24 cellular contexts compared by ENCODE assay signal in genomic region chr1:184542291-184542690, GRCh38.
A peak's percentile ranks its signal among the peaks of the same experiment; 100 is the strongest.
DNase-seq lines count a peak whose midpoint lies in the region; ATAC-seq and TF ChIP-seq lines count a peak whose summit lies in the region.
"Had no signal": no experiment of that assay in that cellular context is flagged by ENCODE, and none has a peak within 500 bp of the region (broad histone marks: within the 10 kb centered on the region; RNA-seq: fewer than 3 reads in every experiment).

No MANE protein-coding gene starts in this region.

- DNase-seq in MCF 10A (ENCODE audit: unreplicated experiment) (no peak), mesendoderm (no peak), NOMO-1 treated with dmso at 0.1 percent for 144 hours (lab: John Stamatoyannopoulos, UW; ENCODE audit: unreplicated experiment) (no peak), GM13977 (ENCODE audit: low spot score) (no peak), NCI-H1105 (lab: John Stamatoyannopoulos, UW) (no peak)
- DNase-seq: 8988T, Calu3, DMS153, DND-41, HCEC 1CT, MG63, NCI-H1417 treated with DMSO at 0.1 percent for 48 hours, NCI-H1694 treated with DMSO at 0.1 percent for 48 hours, NCI-H2081 treated with DMSO at 0.1 percent for 48 hours, NCI-H2171, NCI-H226, NCI-H510A, NCI-H69, Peyer's patch, SHP77 treated with DMSO at 0.1 percent for 48 hours had no signal

- no peak overlapping the region for H2BK5ac ChIP-seq in mesendoderm (ENCODE audit: low read length)

- no peak for TF ChIP-seq CTCF in MCF 10A (IDR thresholded peaks at IDR 0.05; ENCODE audit: unreplicated experiment)
- TF ChIP-seq CTCF in GM13977 (IDR thresholded peaks at IDR 0.05; ENCODE audit: extremely low read depth, insufficient read depth, missing control alignments) = no peak

- ATAC-seq in HG03108 (IDR thresholded peaks at IDR 0.05; ENCODE audit: unreplicated experiment) = no peak
- ATAC-seq: K562 had no signal

- H3K4me2 ChIP-seq in mesendoderm (ENCODE audit: low read length) = no peak overlapping the region

- peak overlapping the region; percentile 32 for H3K27ac Mint-ChIP-seq in MCF 10A (ENCODE audit: low read depth, unreplicated experiment)

- H3K56ac ChIP-seq in mesendoderm (ENCODE audit: low read length) = no peak overlapping the region

- intact Hi-C loops in MCF 10A (cut with micrococcal nuclease) = no loop called here

- peaks cover 20% of the 10 kb centered on the region for H3K36me3 Mint-ChIP-seq in MCF 10A (ENCODE audit: insufficient read depth, unreplicated experiment)

- H3K27me3 ChIP-seq in esophagus (ENCODE audit: control insufficient read depth in 1 of 2, insufficient read depth in 2 of 2, low read length in 2 of 2) (no peaks in the 10 kb centered on the region), mesendoderm (ENCODE audit: insufficient read depth, low read length, poor library complexity) (no peaks in the 10 kb centered on the region)
- H3K27me3 ChIP-seq: MG63, Peyer's patch had no signal

- H3K18ac ChIP-seq in mesendoderm (ENCODE audit: low read length) = no peak overlapping the region

- H3K23ac ChIP-seq in mesendoderm (ENCODE audit: low read length) = peak overlapping the region; percentile 35

- no peaks in the 10 kb centered on the region for H3K79me1 ChIP-seq in mesendoderm (ENCODE audit: low read length)

- in situ Hi-C loops in GM13977 (cut with MboI; ENCODE audit: low pct_unique_long_range_greater_than_20kb, low sequenced_read_pairs, unreplicated experiment) = no loop called here

- H3K27ac ChIP-seq in esophagus (ENCODE audit: low read depth in 2 of 2, low read length in 1 of 2) (peak overlapping the region; percentile 39 to 60), mesendoderm (ENCODE audit: low read depth, low read length) (no peak overlapping the region), skin epidermis (peak overlapping the region in 12 of 21 experiments; percentile 1 to 71 (median 46))
- H3K27ac ChIP-seq: Peyer's patch had no signal

- peaks cover 0 to 2% of the 10 kb centered on the region in 2 donors for H3K4me1 ChIP-seq in esophagus (ENCODE audit: control insufficient read depth in 2 of 2, insufficient read depth in 2 of 2, low read length in 1 of 2)
- H3K4me1 ChIP-seq in mesendoderm (ENCODE audit: control insufficient read depth, low read depth, low read length) = no peaks in the 10 kb centered on the region
- H3K4me1 ChIP-seq: Peyer's patch had no signal

- H3K79me2 ChIP-seq in mesendoderm (ENCODE audit: control insufficient read depth, insufficient read depth, low read length) = no peaks in the 10 kb centered on the region

- no peaks in the 10 kb centered on the region for H3K9me3 ChIP-seq in esophagus (ENCODE audit: control insufficient read depth in 2 of 2, insufficient read depth in 1 of 2, low read depth in 1 of 2, low read length in 1 of 2)

- no peak overlapping the region for H3K4ac ChIP-seq in mesendoderm (ENCODE audit: low read depth, low read length)

- no peak overlapping the region for H4K8ac ChIP-seq in mesendoderm (ENCODE audit: low read depth, low read length)

- WGBS in esophagus, 2 donors = 65 to 81% methylated on average over 3 of the region's 3 CpGs
- no CpG with 5 or more reads among the region's 3 CpGs for WGBS in mesendoderm (ENCODE audit: extremely low coverage, insufficient coverage, low lambda C conversion rate)

- H4K5ac ChIP-seq in mesendoderm (ENCODE audit: low read length) = no peak overlapping the region

- H3K9ac ChIP-seq in mesendoderm (ENCODE audit: low read length) = no peak overlapping the region

- no peaks in the 10 kb centered on the region for H3K27me3 Mint-ChIP-seq in MCF 10A (ENCODE audit: insufficient read depth, unreplicated experiment)

- H3K9me3 Mint-ChIP-seq in MCF 10A (ENCODE audit: unreplicated experiment) = peaks cover 12% of the 10 kb centered on the region

- no TSS peak for BruUV-seq in MCF 10A (replicated peaks; lab: Mats Ljungman, UMichigan)

- H2BK15ac ChIP-seq in mesendoderm (replicated peaks; ENCODE audit: low read depth) = no peak overlapping the region

- POLR2A ChIA-PET in MCF 10A (lab: Yijun Ruan, JAX) = interaction anchor here (1.0 to 1.6 kb wide), 2 partner anchors 23 to 29 kb away, joined by 3 to 4 read pairs; no protein-coding TSS in a partner anchor

- no peak overlapping the region for H2BK120ac ChIP-seq in mesendoderm (ENCODE audit: low read depth, low read length)

- CTCF ChIA-PET in MCF 10A (lab: Yijun Ruan, JAX) = interaction anchor here (1.1 to 2.1 kb wide), 3 partner anchors 8 to 300 kb away, joined by 3 to 8 read pairs (median 3); no protein-coding TSS in a partner anchor

- peaks cover 26% of the 10 kb centered on the region for H3K4me1 Mint-ChIP-seq in MCF 10A (ENCODE audit: insufficient read depth, unreplicated experiment)

- H3K4me3 ChIP-seq in esophagus (ENCODE audit: low read depth in 1 of 2, low read length in 2 of 2) = no peak overlapping the region
- no peak overlapping the region for H3K4me3 ChIP-seq in mesendoderm (ENCODE audit: low read length)
- no peak overlapping the region for H3K4me3 ChIP-seq in skin epidermis
- H3K4me3 ChIP-seq: K562, MG63, Peyer's patch had no signal

- H3K4me3 Mint-ChIP-seq in MCF 10A (ENCODE audit: unreplicated experiment) = no peak overlapping the region

- H2AK5ac ChIP-seq in mesendoderm (ENCODE audit: low read length) = no peak overlapping the region

- H3K36me3 ChIP-seq in esophagus (ENCODE audit: control insufficient read depth in 2 of 2, insufficient read depth in 2 of 2, low read length in 1 of 2) (no peaks in the 10 kb centered on the region), mesendoderm (ENCODE audit: control insufficient read depth, insufficient read depth, low read length) (no peaks in the 10 kb centered on the region)
